12 cellular contexts compared by ENCODE assay signal in genomic region chr13:37001921-37002250, GRCh38. TPM values are rescaled to one million over a fixed set of nuclear protein-coding genes. Genes with fewer than 3 reads are reported as not detected.
A peak's percentile ranks its signal among the peaks of the same experiment; 100 is the strongest.
DNase-seq lines count a peak whose midpoint lies in the region; ATAC-seq and TF ChIP-seq lines count a peak whose summit lies in the region.
"Had no signal": no experiment of that assay in that cellular context is flagged by ENCODE, and none has a peak within 500 bp of the region (broad histone marks: within the 10 kb centered on the region; RNA-seq: fewer than 3 reads in every experiment).

No MANE protein-coding gene starts in this region.

- H3K4me3 Mint-ChIP-seq in type B pancreatic cell = peak overlapping the region; percentile 100

- DNase-seq in cardiac muscle cell (ENCODE audit: low read depth in 1 of 2, low spot score in 1 of 2) (no peak), cardiac septum (ENCODE audit: low spot score) (no peak), fibroblast of the aortic adventitia (ENCODE audit: low read depth) (no peak), type B pancreatic cell (ENCODE audit: extremely low spot score, unreplicated experiment) (no peak), SIG-M5 (lab: John Stamatoyannopoulos, UW) (no peak), coronary artery (ENCODE audit: low spot score) (no peak)
- DNase-seq: GDM1, HCEC 1CT, heart right ventricle, NCI-H1694 treated with DMSO at 0.1 percent for 48 hours had no signal

- H3K9me2 ChIP-seq in SU-DHL-6 (replicated peaks; ENCODE audit: insufficient read depth, low read length) = no peaks in the 10 kb centered on the region

- no peak overlapping the region for H2AFZ ChIP-seq in SU-DHL-6 (ENCODE audit: low read depth, low read length, severe bottlenecking)

- no peaks in the 10 kb centered on the region for H4K20me1 ChIP-seq in SU-DHL-6 (ENCODE audit: low read depth, low read length)

- H3K27me3 ChIP-seq in cardiac muscle cell = no peaks in the 10 kb centered on the region
- H3K27me3 ChIP-seq in SU-DHL-6 (ENCODE audit: low read length) = no peaks in the 10 kb centered on the region
- H3K27me3 ChIP-seq: heart right ventricle had no signal

- peaks cover 5% of the 10 kb centered on the region for H3K36me3 Mint-ChIP-seq in type B pancreatic cell

- H3K79me2 ChIP-seq in SU-DHL-6 (ENCODE audit: insufficient read depth, low read length) = peaks cover 54% of the 10 kb centered on the region

- H3K4me3 ChIP-seq in cardiac muscle cell (peak overlapping the region; percentile 93), SU-DHL-6 (ENCODE audit: insufficient read depth, low read length, poor library complexity, severe bottlenecking) (peak overlapping the region; percentile 87), fibroblast of the aortic adventitia (ENCODE audit: low read depth, low read length) (peak overlapping the region; percentile 97), coronary artery (no peak overlapping the region)

- no peak for TF ChIP-seq CTCF in cardiac muscle cell (IDR thresholded peaks at IDR 0.05; ENCODE audit: low read depth, low read length)
- no peak for TF ChIP-seq CTCF in SU-DHL-6 (IDR thresholded peaks at IDR 0.05; ENCODE audit: insufficient read depth, low read length, poor library complexity, severe bottlenecking)
- no peak for TF ChIP-seq CTCF in fibroblast of the aortic adventitia (IDR thresholded peaks at IDR 0.05; ENCODE audit: insufficient read depth, low read length)
- TF ChIP-seq CTCF in type B pancreatic cell (conservative IDR thresholded peaks at IDR 0.05) = no peak
- no peak for TF ChIP-seq CTCF in coronary artery (IDR thresholded peaks at IDR 0.05)

- H3K27ac ChIP-seq in cardiac muscle cell (no peak overlapping the region), SU-DHL-6 (ENCODE audit: low read depth, low read length) (peak overlapping the region; percentile 98), coronary artery (no peak overlapping the region)

- no peaks in the 10 kb centered on the region for H3K9me3 ChIP-seq in cardiac muscle cell (ENCODE audit: low read depth)
- H3K9me3 ChIP-seq in SU-DHL-6 (ENCODE audit: insufficient read depth, low read length) = no peaks in the 10 kb centered on the region
- H3K9me3 ChIP-seq: heart right ventricle had no signal

- H3K4me1 Mint-ChIP-seq in type B pancreatic cell (ENCODE audit: unreplicated experiment) = peaks cover 14% of the 10 kb centered on the region

- H3K9ac ChIP-seq in SU-DHL-6 (ENCODE audit: low read length) = peak overlapping the region; percentile 99

- no peaks in the 10 kb centered on the region for H3K27me3 Mint-ChIP-seq in type B pancreatic cell

- H3K36me3 ChIP-seq in cardiac muscle cell = peaks cover 32% of the 10 kb centered on the region
- H3K36me3 ChIP-seq in SU-DHL-6 (ENCODE audit: low read length) = peaks cover 41% of the 10 kb centered on the region

- H3K4me2 ChIP-seq in SU-DHL-6 (ENCODE audit: low read depth, low read length, poor library complexity, severe bottlenecking) = peak overlapping the region; percentile 89

- ATAC-seq in HG03039 (IDR thresholded peaks at IDR 0.05; ENCODE audit: unreplicated experiment) = no peak
- ATAC-seq: heart right ventricle had no signal

- H3K27ac Mint-ChIP-seq in type B pancreatic cell = peak overlapping the region; percentile 99

- no peaks in the 10 kb centered on the region for H3K9me3 Mint-ChIP-seq in type B pancreatic cell

- intact Hi-C loops in cardiac septum (cut with DNase I) = no loop called here

- H3F3A ChIP-seq in SU-DHL-6 (ENCODE audit: insufficient read depth) = peaks cover 45% of the 10 kb centered on the region

- peaks cover 6% of the 10 kb centered on the region for H3K4me1 ChIP-seq in cardiac muscle cell (ENCODE audit: low read depth)

RNA-seq across cellular contexts. Expression of gene EXOSC8, which starts 1.3 kb away (rescaled TPM):
- total RNA-seq in cardiac muscle cell = 34.7 and 35.0 TPM in 2 replicates
- 125 and 147 TPM in 2 replicates for polyA plus RNA-seq in cardiac muscle cell
- 20.3 TPM for total RNA-seq in cardiac septum
- 41.9 and 55.2 TPM in 2 replicates for total RNA-seq in fibroblast of the aortic adventitia (ENCODE audit: low replicate concordance)
- total RNA-seq in type B pancreatic cell (ENCODE audit: low replicate concordance) = 55.7 and 64.7 TPM in 2 replicates

RNA-seq across cellular contexts. Expression of gene ALG5, which starts 2.7 kb away (rescaled TPM):
- 15.1 and 19.7 TPM in 2 replicates for total RNA-seq in cardiac muscle cell
- 52.8 and 56.0 TPM in 2 replicates for polyA plus RNA-seq in cardiac muscle cell
- 11.4 TPM for total RNA-seq in cardiac septum
- 22.9 and 53.2 TPM in 2 replicates for total RNA-seq in fibroblast of the aortic adventitia (ENCODE audit: low replicate concordance)
- total RNA-seq in type B pancreatic cell (ENCODE audit: low replicate concordance) = 36.2 and 37.7 TPM in 2 replicates

RNA-seq across cellular contexts. Expression of gene SUPT20H, which starts 57.6 kb away (rescaled TPM):
- total RNA-seq in cardiac muscle cell (40.9 and 49.8 TPM in 2 replicates), cardiac septum (28.3 TPM), fibroblast of the aortic adventitia (ENCODE audit: low replicate concordance) (54.3 and 69.4 TPM in 2 replicates), type B pancreatic cell (ENCODE audit: low replicate concordance) (69.9 and 91.0 TPM in 2 replicates)
- polyA plus RNA-seq in cardiac muscle cell = 64.2 and 81.6 TPM in 2 replicates
